ENCODE assay signal across 1 cellular context in the genomic region with DNA sequence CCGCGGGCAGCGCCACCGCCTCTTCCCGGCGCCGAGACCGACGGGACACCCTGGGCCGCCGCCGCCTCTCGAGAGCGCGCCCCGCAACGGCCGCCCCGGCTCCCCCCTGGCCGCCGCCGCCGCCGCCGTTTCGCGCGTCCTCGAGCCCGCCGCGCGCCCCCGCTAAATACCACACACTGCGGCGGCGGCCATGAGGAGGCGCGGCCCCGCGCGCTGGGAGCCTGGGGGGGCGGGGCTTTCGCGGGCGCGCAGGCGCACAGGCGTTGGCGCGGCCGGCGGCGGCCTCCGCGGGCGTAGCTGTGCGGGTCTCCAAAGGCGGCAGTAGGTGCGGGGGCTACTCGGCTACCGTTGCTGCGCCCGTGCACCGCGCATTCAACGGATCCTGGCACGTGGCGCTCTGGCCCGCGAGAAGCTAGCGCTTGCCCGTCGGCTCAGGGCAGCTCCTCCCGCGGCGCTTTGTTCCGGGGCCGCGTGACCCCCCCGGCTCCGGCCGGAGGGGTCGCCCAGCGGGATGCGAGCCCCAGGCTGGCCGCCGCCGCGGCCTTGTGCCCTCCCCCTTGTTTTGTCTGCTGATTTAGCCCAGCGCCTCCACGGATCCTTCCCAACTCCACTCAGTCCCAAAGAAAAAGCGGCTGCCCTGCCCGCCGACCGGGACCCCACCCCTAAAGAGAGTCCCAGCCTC.
A peak's percentile ranks its signal among the peaks of the same experiment; 100 is the strongest.
TF ChIP-seq lines count a peak whose summit lies in the region.

A gene with protein sequence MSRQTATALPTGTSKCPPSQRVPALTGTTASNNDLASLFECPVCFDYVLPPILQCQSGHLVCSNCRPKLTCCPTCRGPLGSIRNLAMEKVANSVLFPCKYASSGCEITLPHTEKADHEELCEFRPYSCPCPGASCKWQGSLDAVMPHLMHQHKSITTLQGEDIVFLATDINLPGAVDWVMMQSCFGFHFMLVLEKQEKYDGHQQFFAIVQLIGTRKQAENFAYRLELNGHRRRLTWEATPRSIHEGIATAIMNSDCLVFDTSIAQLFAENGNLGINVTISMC (minus strand): TSS at position 142 of the 682 bp plus-strand sequence. CDS start 22,985 bp downstream, outside the sequence.

TF ChIP-seq in K562, 482 proteins besides CTCF, POLR2A, EP300 and RAD21 (continued from another document and continues in another):
- TF ChIP-seq DEAF1 (CRISPR knock-in tag; IDR thresholded peaks at IDR 0.05) (no peak), CLOCK (CRISPR knock-in tag; IDR thresholded peaks at IDR 0.05; ENCODE audit: borderline replicate concordance) (no peak), TAL1 (IDR thresholded peaks at IDR 0.05) (no peak), TGIF2 (CRISPR knock-in tag; IDR thresholded peaks at IDR 0.05) (no peak), KDM1A (IDR thresholded peaks at IDR 0.05) (no peak), DPF2 (IDR thresholded peaks at IDR 0.05) (no peak), ZNF12 (CRISPR knock-in tag; IDR thresholded peaks at IDR 0.05) (0 out of 2 replicates have a peak, but pooled peaks have one; percentile 8), TCF3 (CRISPR knock-in tag; IDR thresholded peaks at IDR 0.05) (no peak), SAFB2 (IDR thresholded peaks at IDR 0.05; ENCODE audit: borderline replicate concordance, low read depth, low read length, severe bottlenecking) (no peak), TCF15 (CRISPR knock-in tag; IDR thresholded peaks at IDR 0.05) (no peak), FOXA1 (IDR thresholded peaks at IDR 0.05; ENCODE audit: borderline replicate concordance) (no peak), ZNF707 (CRISPR knock-in tag; conservative IDR thresholded peaks at IDR 0.05) (no peak), SPI1 (IDR thresholded peaks at IDR 0.05; ENCODE audit: borderline replicate concordance, low read depth, low read length) (no peak), ATF3 (IDR thresholded peaks at IDR 0.05) (no peak), ATF3 (CRISPR knock-in tag; conservative IDR thresholded peaks at IDR 0.05) (no peak), PRDM10 (IDR thresholded peaks at IDR 0.05; ENCODE audit: partially characterized antibody) (peak; percentile 39), ARID3B (CRISPR knock-in tag; IDR thresholded peaks at IDR 0.05; ENCODE audit: borderline replicate concordance) (no peak), ID3 (CRISPR knock-in tag; IDR thresholded peaks at IDR 0.05) (no peak), ID3 (tag; IDR thresholded peaks at IDR 0.05) (peak; percentile 24; the same call in 1 of the 2 replicates), STAG1 (CRISPR knock-in tag; IDR thresholded peaks at IDR 0.05; ENCODE audit: borderline replicate concordance) (no peak), SREBF1 (IDR thresholded peaks at IDR 0.05; ENCODE audit: borderline replicate concordance, low read depth, low read length) (no peak), ZNF175 (CRISPR knock-in tag; IDR thresholded peaks at IDR 0.05; ENCODE audit: low read depth) (peak; percentile 73), CHAMP1 (IDR thresholded peaks at IDR 0.05) (no peak), SRSF1 (IDR thresholded peaks at IDR 0.05; ENCODE audit: low read depth, low read length) (no peak), ZNF197 (CRISPR knock-in tag; IDR thresholded peaks at IDR 0.05; ENCODE audit: low read depth) (peak; percentile 84), HBP1 (CRISPR knock-in tag; IDR thresholded peaks at IDR 0.05) (no peak)
- TF ChIP-seq, protein P1, sequence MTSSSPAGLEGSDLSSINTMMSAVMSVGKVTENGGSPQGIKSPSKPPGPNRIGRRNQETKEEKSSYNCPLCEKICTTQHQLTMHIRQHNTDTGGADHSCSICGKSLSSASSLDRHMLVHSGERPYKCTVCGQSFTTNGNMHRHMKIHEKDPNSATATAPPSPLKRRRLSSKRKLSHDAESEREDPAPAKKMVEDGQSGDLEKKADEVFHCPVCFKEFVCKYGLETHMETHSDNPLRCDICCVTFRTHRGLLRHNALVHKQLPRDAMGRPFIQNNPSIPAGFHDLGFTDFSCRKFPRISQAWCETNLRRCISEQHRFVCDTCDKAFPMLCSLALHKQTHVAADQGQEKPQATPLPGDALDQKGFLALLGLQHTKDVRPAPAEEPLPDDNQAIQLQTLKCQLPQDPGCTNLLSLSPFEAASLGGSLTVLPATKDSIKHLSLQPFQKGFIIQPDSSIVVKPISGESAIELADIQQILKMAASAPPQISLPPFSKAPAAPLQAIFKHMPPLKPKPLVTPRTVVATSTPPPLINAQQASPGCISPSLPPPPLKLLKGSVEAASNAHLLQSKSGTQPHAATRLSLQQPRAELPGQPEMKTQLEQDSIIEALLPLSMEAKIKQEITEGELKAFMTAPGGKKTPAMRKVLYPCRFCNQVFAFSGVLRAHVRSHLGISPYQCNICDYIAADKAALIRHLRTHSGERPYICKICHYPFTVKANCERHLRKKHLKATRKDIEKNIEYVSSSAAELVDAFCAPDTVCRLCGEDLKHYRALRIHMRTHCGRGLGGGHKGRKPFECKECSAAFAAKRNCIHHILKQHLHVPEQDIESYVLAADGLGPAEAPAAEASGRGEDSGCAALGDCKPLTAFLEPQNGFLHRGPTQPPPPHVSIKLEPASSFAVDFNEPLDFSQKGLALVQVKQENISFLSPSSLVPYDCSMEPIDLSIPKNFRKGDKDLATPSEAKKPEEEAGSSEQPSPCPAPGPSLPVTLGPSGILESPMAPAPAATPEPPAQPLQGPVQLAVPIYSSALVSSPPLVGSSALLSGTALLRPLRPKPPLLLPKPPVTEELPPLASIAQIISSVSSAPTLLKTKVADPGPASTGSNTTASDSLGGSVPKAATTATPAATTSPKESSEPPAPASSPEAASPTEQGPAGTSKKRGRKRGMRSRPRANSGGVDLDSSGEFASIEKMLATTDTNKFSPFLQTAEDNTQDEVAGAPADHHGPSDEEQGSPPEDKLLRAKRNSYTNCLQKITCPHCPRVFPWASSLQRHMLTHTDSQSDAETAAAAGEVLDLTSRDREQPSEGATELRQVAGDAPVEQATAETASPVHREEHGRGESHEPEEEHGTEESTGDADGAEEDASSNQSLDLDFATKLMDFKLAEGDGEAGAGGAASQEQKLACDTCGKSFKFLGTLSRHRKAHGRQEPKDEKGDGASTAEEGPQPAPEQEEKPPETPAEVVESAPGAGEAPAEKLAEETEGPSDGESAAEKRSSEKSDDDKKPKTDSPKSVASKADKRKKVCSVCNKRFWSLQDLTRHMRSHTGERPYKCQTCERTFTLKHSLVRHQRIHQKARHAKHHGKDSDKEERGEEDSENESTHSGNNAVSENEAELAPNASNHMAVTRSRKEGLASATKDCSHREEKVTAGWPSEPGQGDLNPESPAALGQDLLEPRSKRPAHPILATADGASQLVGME (CRISPR knock-in tag; IDR thresholded peaks at IDR 0.05), result no peak
